23 cellular contexts compared by ENCODE assay signal in the genomic region with DNA sequence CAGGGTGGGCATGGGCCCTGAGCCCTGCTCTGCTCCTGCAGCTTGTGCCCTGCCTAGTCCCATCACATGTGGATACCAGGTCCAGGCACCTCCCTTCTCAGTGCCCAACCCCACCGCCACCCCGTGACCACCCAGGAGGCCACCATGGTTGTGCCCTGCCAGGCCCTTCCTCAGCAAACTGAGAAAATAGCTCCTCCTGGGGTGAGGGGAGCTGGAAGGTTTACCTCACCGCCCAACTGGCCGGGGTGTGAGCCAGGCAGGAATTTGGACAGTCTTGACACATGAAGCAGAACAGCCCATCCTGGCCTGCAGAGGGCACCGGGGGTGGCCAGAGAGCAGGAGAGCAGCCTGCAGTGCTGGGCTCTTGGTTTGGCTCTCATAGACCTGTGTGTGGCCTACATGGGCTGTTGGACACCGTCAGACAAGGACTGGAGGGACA. TPM values are rescaled to one million over a fixed set of nuclear protein-coding genes. Genes with fewer than 3 reads are reported as not detected.
DNase-seq lines count a peak whose midpoint lies in the region; ATAC-seq and TF ChIP-seq lines count a peak whose summit lies in the region.
"Had no signal": no experiment of that assay in that cellular context is flagged by ENCODE, and none has a peak within 500 bp of the region (broad histone marks: within the 10 kb centered on the region; RNA-seq: fewer than 3 reads in every experiment).

No MANE protein-coding gene starts in this region.

- no peak overlapping the region for H3K9ac ChIP-seq in HCT116 (ENCODE audit: low read length)

- no peak for TF ChIP-seq RAD21 in HCT116 (IDR thresholded peaks at IDR 0.05; ENCODE audit: low read depth)

- H3K9me3 ChIP-seq in HCT116 (ENCODE audit: control insufficient read depth in 1 of 2, insufficient read depth in 1 of 2, low read depth in 1 of 2, low read length in 2 of 2) (no peaks in the 10 kb centered on the region), lung (ENCODE audit: control insufficient read depth in 2 of 2, insufficient read depth in 1 of 2, low read length in 1 of 2) (no peaks in the 10 kb centered on the region)
- H3K9me3 ChIP-seq: heart right ventricle, neutrophil had no signal

- H3K4me1 Mint-ChIP-seq in activated T-helper 1 cell treated with anti-CD3 and anti-CD28 coated beads, Interleukin-12 subunit alpha, Interleukin-12 subunit beta, Interleukin-2, Interleukin-4 antibody, amounts not matched to agents 30 ng/mL and 10 ng/mL and 1 ng/mL, durations not matched to agents 14 hours and 24 hours and 36 hours (ENCODE audit: low read depth), result no peaks in the 10 kb centered on the region
- H3K4me1 Mint-ChIP-seq in activated CD8-positive, alpha-beta T cell treated with anti-CD3 and anti-CD28 coated beads, Interleukin-2, amount 10 ng/mL, durations not matched to agents 7 days and 5 days (ENCODE audit: low read depth), result no peaks in the 10 kb centered on the region

- intact Hi-C loops in HCT116 (cut with micrococcal nuclease), result no loop called here
- intact Hi-C loops in activated T-helper 1 cell treated with anti-CD3 and anti-CD28 coated beads, Interleukin-12 subunit alpha, Interleukin-12 subunit beta, Interleukin-2, Interleukin-4 antibody, amounts not matched to agents 30 ng/mL and 10 ng/mL and 1 ng/mL, durations not matched to agents 14 hours and 24 hours and 36 hours (cut with micrococcal nuclease), result no loop called here

- BruUV-seq in HCT116 (replicated peaks; lab: Mats Ljungman, UMichigan), result no TSS peak

- 0 out of 6 replicates have a peak, but pooled peaks of 2 of the 3 experiments have one; percentile 13 to 17 for TF ChIP-seq CTCF in HCT116 (IDR thresholded peaks at IDR 0.05 in 2 of 3, conservative IDR thresholded peaks at IDR 0.05 in 1 of 3; ENCODE audit: borderline replicate concordance in 1 of 3, insufficient read depth in 1 of 3, low read depth in 2 of 3, low read length in 2 of 3)
- no peak for TF ChIP-seq CTCF in lung (IDR thresholded peaks at IDR 0.05; ENCODE audit: control extremely low read depth, extremely low read depth)

- POLR2A ChIA-PET in HCT116 (lab: Charles Lee), result no interaction called here
- POLR2A ChIA-PET in activated CD8-positive, alpha-beta T cell treated with anti-CD3 and anti-CD28 coated beads, Interleukin-2, amount 10 ng/mL, durations not matched to agents 7 days and 5 days (lab: Charles Lee), result no interaction called here

- no peaks in the 10 kb centered on the region for H3K79me2 ChIP-seq in HCT116 (ENCODE audit: insufficient read depth, low read length)

- no peaks in the 10 kb centered on the region for H3K9me2 ChIP-seq in HCT116 (ENCODE audit: insufficient read depth)

- H3K36me3 Mint-ChIP-seq in activated T-helper 1 cell treated with anti-CD3 and anti-CD28 coated beads, Interleukin-12 subunit alpha, Interleukin-12 subunit beta, Interleukin-2, Interleukin-4 antibody, amounts not matched to agents 30 ng/mL and 10 ng/mL and 1 ng/mL, durations not matched to agents 14 hours and 24 hours and 36 hours (ENCODE audit: low read depth), result no peaks in the 10 kb centered on the region
- H3K36me3 Mint-ChIP-seq in activated CD8-positive, alpha-beta T cell treated with anti-CD3 and anti-CD28 coated beads, Interleukin-2, amount 10 ng/mL, durations not matched to agents 7 days and 5 days (ENCODE audit: low read depth), result no peaks in the 10 kb centered on the region
- H3K36me3 Mint-ChIP-seq: activated naive CD4-positive, alpha-beta T cell treated with anti-CD3 and anti-CD28 coated beads, Interleukin-2, amount 50 U/mL, for 72 hours had no signal

- DNase-seq in AG20443 (ENCODE audit: low spot score) (peak; percentile 24), HCT116 (ENCODE audit: low read depth, low spot score) (no peak), ecto neural progenitor cell (ENCODE audit: low spot score) (peak; percentile 49), lung (ENCODE audit: low spot score) (peak; percentile 27), NAMALWA (ENCODE audit: low spot score) (no peak)
- no peak for DNase-seq in activated T-helper 1 cell treated with anti-CD3 and anti-CD28 coated beads, Interleukin-12 subunit alpha, Interleukin-12 subunit beta, Interleukin-2, Interleukin-4 antibody, amounts not matched to agents 30 ng/mL and 10 ng/mL and 1 ng/mL, durations not matched to agents 14 hours and 24 hours and 36 hours (ENCODE audit: low spot score)
- no peak for DNase-seq in activated CD8-positive, alpha-beta T cell treated with anti-CD3 and anti-CD28 coated beads, Interleukin-2, amount 10 ng/mL, durations not matched to agents 7 days and 5 days
- DNase-seq: activated CD8-positive, alpha-beta memory T cell treated with anti-CD3 and anti-CD28 coated beads for 24 hours; activated T-cell treated with anti-CD3 and anti-CD28 coated beads, Interleukin-2, amount 50 U/mL, for 72 hours; Calu3; effector memory CD8-positive, alpha-beta T cell; heart right ventricle; left ventricle myocardium superior; NCI-H510A had no signal

- CTCF ChIA-PET in HCT116 (lab: Charles Lee), result interaction anchor here (1.5 kb wide), 1 partner anchor 47 kb away, joined by 3 read pairs; no protein-coding TSS in a partner anchor
- CTCF ChIA-PET in activated CD8-positive, alpha-beta T cell treated with anti-CD3 and anti-CD28 coated beads, Interleukin-2, amount 10 ng/mL, durations not matched to agents 7 days and 5 days (lab: Charles Lee), result no interaction called here

- peaks cover 13% of the 10 kb centered on the region for H3K27me3 Mint-ChIP-seq in activated T-helper 1 cell treated with anti-CD3 and anti-CD28 coated beads, Interleukin-12 subunit alpha, Interleukin-12 subunit beta, Interleukin-2, Interleukin-4 antibody, amounts not matched to agents 30 ng/mL and 10 ng/mL and 1 ng/mL, durations not matched to agents 14 hours and 24 hours and 36 hours (ENCODE audit: insufficient read depth)
- peaks cover 13% of the 10 kb centered on the region for H3K27me3 Mint-ChIP-seq in activated CD8-positive, alpha-beta T cell treated with anti-CD3 and anti-CD28 coated beads, Interleukin-2, amount 10 ng/mL, durations not matched to agents 7 days and 5 days (ENCODE audit: low read depth)

- RAD21 ChIA-PET in HCT116 (lab: Charles Lee; ENCODE audit: low non-redundant PET in 1 of 2, low total read pairs in 2 of 2, uncharacterized antibody in 2 of 2, unreplicated experiment in 2 of 2), result no interaction called here

- ATAC-seq in HCT116, result peak; percentile 73
- ATAC-seq in lung (ENCODE audit: insufficient read depth, low FRiP score), result no peak
- ATAC-seq in activated CD8-positive, alpha-beta T cell treated with anti-CD3 and anti-CD28 coated beads, Interleukin-2, amount 10 ng/mL, durations not matched to agents 7 days and 5 days, result no peak
- ATAC-seq in GM19455 (IDR thresholded peaks at IDR 0.05; ENCODE audit: unreplicated experiment), result no peak
- ATAC-seq: activated CD4-positive, CD25-positive, alpha-beta regulatory T cell treated with anti-CD3 and anti-CD28 coated beads, Interleukin-2, amount 50 U/mL, for 24 hours; activated naive CD4-positive, alpha-beta T cell treated with anti-CD3 and anti-CD28 coated beads, Interleukin-2, amount 50 U/mL, for 72 hours; activated T-cell treated with anti-CD3 and anti-CD28 coated beads, Interleukin-2, amount 50 U/mL, for 72 hours; effector memory CD8-positive, alpha-beta T cell; left ventricle myocardium superior had no signal

- H3K4me1 ChIP-seq in HCT116 (ENCODE audit: control insufficient read depth in 1 of 2, insufficient read depth in 2 of 2, low read length in 2 of 2), result no peaks in the 10 kb centered on the region
- H3K4me1 ChIP-seq in lung (ENCODE audit: control insufficient read depth in 2 of 2, insufficient read depth in 2 of 2, low read length in 2 of 2), result no peaks in the 10 kb centered on the region

- H3K27ac Mint-ChIP-seq in activated T-helper 1 cell treated with anti-CD3 and anti-CD28 coated beads, Interleukin-12 subunit alpha, Interleukin-12 subunit beta, Interleukin-2, Interleukin-4 antibody, amounts not matched to agents 30 ng/mL and 10 ng/mL and 1 ng/mL, durations not matched to agents 14 hours and 24 hours and 36 hours, result no peak overlapping the region
- no peak overlapping the region for H3K27ac Mint-ChIP-seq in activated CD8-positive, alpha-beta T cell treated with anti-CD3 and anti-CD28 coated beads, Interleukin-2, amount 10 ng/mL, durations not matched to agents 7 days and 5 days
- H3K27ac Mint-ChIP-seq: activated naive CD4-positive, alpha-beta T cell treated with anti-CD3 and anti-CD28 coated beads, Interleukin-2, amount 50 U/mL, for 72 hours; activated T-cell treated with anti-CD3 and anti-CD28 coated beads, Interleukin-2, amount 50 U/mL, for 72 hours; effector memory CD8-positive, alpha-beta T cell; T-helper 2 cell treated with Interferon-gamma antibody and Interleukin-4, amounts not matched to agents 5 μg/mL and 100 μg/mL, for 36 hours had no signal

- no peak for TF ChIP-seq POLR2A in HCT116 (IDR thresholded peaks at IDR 0.05; ENCODE audit: borderline replicate concordance, extremely low read depth, insufficient read depth, insufficient read length)

- H3K4me2 ChIP-seq in HCT116 (ENCODE audit: low read length), result no peak overlapping the region

- no peaks in the 10 kb centered on the region for H3K9me3 Mint-ChIP-seq in activated T-helper 1 cell treated with anti-CD3 and anti-CD28 coated beads, Interleukin-12 subunit alpha, Interleukin-12 subunit beta, Interleukin-2, Interleukin-4 antibody, amounts not matched to agents 30 ng/mL and 10 ng/mL and 1 ng/mL, durations not matched to agents 14 hours and 24 hours and 36 hours
- H3K9me3 Mint-ChIP-seq in activated CD8-positive, alpha-beta T cell treated with anti-CD3 and anti-CD28 coated beads, Interleukin-2, amount 10 ng/mL, durations not matched to agents 7 days and 5 days (ENCODE audit: insufficient read depth), result no peaks in the 10 kb centered on the region
- H3K9me3 Mint-ChIP-seq: activated naive CD4-positive, alpha-beta T cell treated with anti-CD3 and anti-CD28 coated beads, Interleukin-2, amount 50 U/mL, for 72 hours; activated T-cell treated with anti-CD3 and anti-CD28 coated beads, Interleukin-2, amount 50 U/mL, for 72 hours; effector memory CD8-positive, alpha-beta T cell; T-helper 2 cell treated with Interferon-gamma antibody and Interleukin-4, amounts not matched to agents 5 μg/mL and 100 μg/mL, for 36 hours had no signal

- H3K4me3 ChIP-seq in HCT116 (replicated peaks in 1 of 2; ENCODE audit: low read depth in 1 of 2, low read length in 2 of 2) (no peak overlapping the region), lung (no peak overlapping the region)
- H3K4me3 ChIP-seq: heart right ventricle had no signal

- H3K4me3 Mint-ChIP-seq in activated T-helper 1 cell treated with anti-CD3 and anti-CD28 coated beads, Interleukin-12 subunit alpha, Interleukin-12 subunit beta, Interleukin-2, Interleukin-4 antibody, amounts not matched to agents 30 ng/mL and 10 ng/mL and 1 ng/mL, durations not matched to agents 14 hours and 24 hours and 36 hours, result no peak overlapping the region
- H3K4me3 Mint-ChIP-seq in activated CD8-positive, alpha-beta T cell treated with anti-CD3 and anti-CD28 coated beads, Interleukin-2, amount 10 ng/mL, durations not matched to agents 7 days and 5 days, result no peak overlapping the region
- H3K4me3 Mint-ChIP-seq: activated T-cell treated with anti-CD3 and anti-CD28 coated beads, Interleukin-2, amount 50 U/mL, for 72 hours; effector memory CD8-positive, alpha-beta T cell; T-helper 2 cell treated with Interferon-gamma antibody and Interleukin-4, amounts not matched to agents 5 μg/mL and 100 μg/mL, for 36 hours had no signal

- H3K27ac ChIP-seq in HCT116 (ENCODE audit: low read depth, low read length), result no peak overlapping the region
- no peak overlapping the region for H3K27ac ChIP-seq in lung (ENCODE audit: low read depth in 1 of 2, low read length in 1 of 2)
- H3K27ac ChIP-seq: heart right ventricle, neutrophil had no signal

- no peaks in the 10 kb centered on the region for H3K36me3 ChIP-seq in HCT116 (ENCODE audit: control insufficient read depth in 1 of 2, insufficient read depth in 2 of 2, low read length in 2 of 2)
- H3K36me3 ChIP-seq in lung (ENCODE audit: control insufficient read depth in 2 of 2, insufficient read depth in 2 of 2, low read length in 2 of 2), result no peaks in the 10 kb centered on the region
- H3K36me3 ChIP-seq: heart right ventricle, neutrophil had no signal

- H4K20me1 ChIP-seq in HCT116 (ENCODE audit: insufficient read depth), result no peaks in the 10 kb centered on the region

- H2AFZ ChIP-seq in HCT116 (ENCODE audit: low read depth, low read length, poor library complexity, severe bottlenecking), result no peak overlapping the region

- H3K27me3 ChIP-seq in HCT116 (ENCODE audit: insufficient read depth, low read length) (no peaks in the 10 kb centered on the region), lung (ENCODE audit: control insufficient read depth, insufficient read depth) (no peaks in the 10 kb centered on the region)
- H3K27me3 ChIP-seq: neutrophil had no signal

- 74 to 78% methylated on average over 4 to 6 of the region's 6 CpGs for WGBS in lung, 2 donors

RNA-seq across cellular contexts. Expression of gene C3orf22, which starts 11.4 kb away (rescaled TPM):
- not detected for total RNA-seq in HCT116 (2021; ENCODE audit: unreplicated experiment)
- polyA plus RNA-seq in HCT116 (2012), result 0.05 TPM in 1 of 2 replicates, not detected in the other
- total RNA-seq in lung, result under 1 TPM in 1 of 2 donors, not detected in 1; 0.28 TPM
- not detected for polyA plus RNA-seq in lung
- total RNA-seq in activated T-helper 1 cell treated with anti-CD3 and anti-CD28 coated beads, Interleukin-12 subunit alpha, Interleukin-12 subunit beta, Interleukin-2, Interleukin-4 antibody, amounts not matched to agents 30 ng/mL and 10 ng/mL and 1 ng/mL, durations not matched to agents 14 hours and 24 hours and 36 hours, result not detected in 2 replicates
- not detected for total RNA-seq in activated CD8-positive, alpha-beta T cell treated with anti-CD3 and anti-CD28 coated beads, Interleukin-2, amount 10 ng/mL, durations not matched to agents 7 days and 5 days
- total RNA-seq: A673; activated naive CD4-positive, alpha-beta T cell treated with anti-CD3 and anti-CD28 coated beads, Interleukin-2, amount 50 U/mL, for 72 hours; activated T-cell treated with anti-CD3 and anti-CD28 coated beads, Interleukin-2, amount 50 U/mL, for 72 hours; Calu3; chondrocyte; left ventricle myocardium superior; subcutaneous adipose tissue; urinary bladder had no signal
- polyA plus RNA-seq: heart right ventricle, urinary bladder had no signal

RNA-seq across cellular contexts. Expression of gene CHST13, which starts 46.2 kb away (rescaled TPM):
- total RNA-seq in HCT116 (2021; ENCODE audit: unreplicated experiment) (0.91 TPM), lung (1 to 10 TPM in 1 of 2 donors, under 1 TPM in 1; 0.74 to 2.7 TPM)
- polyA plus RNA-seq in HCT116 (2012), result 0.39 and 0.57 TPM in 2 replicates
- 1 to 10 TPM in 1 of 2 donors, under 1 TPM in 1; 0.51 to 3.6 TPM for polyA plus RNA-seq in lung
- total RNA-seq in activated T-helper 1 cell treated with anti-CD3 and anti-CD28 coated beads, Interleukin-12 subunit alpha, Interleukin-12 subunit beta, Interleukin-2, Interleukin-4 antibody, amounts not matched to agents 30 ng/mL and 10 ng/mL and 1 ng/mL, durations not matched to agents 14 hours and 24 hours and 36 hours, result not detected in 2 replicates
- not detected for total RNA-seq in activated CD8-positive, alpha-beta T cell treated with anti-CD3 and anti-CD28 coated beads, Interleukin-2, amount 10 ng/mL, durations not matched to agents 7 days and 5 days
- total RNA-seq: A673; activated naive CD4-positive, alpha-beta T cell treated with anti-CD3 and anti-CD28 coated beads, Interleukin-2, amount 50 U/mL, for 72 hours; activated T-cell treated with anti-CD3 and anti-CD28 coated beads, Interleukin-2, amount 50 U/mL, for 72 hours; chondrocyte had no signal

RNA-seq across cellular contexts. Expression of gene UROC1, which starts 52.5 kb away (rescaled TPM):
- not detected for total RNA-seq in HCT116 (2021; ENCODE audit: unreplicated experiment)
- 0.06 TPM in 1 of 2 replicates, not detected in the other for polyA plus RNA-seq in HCT116 (2012)
- under 1 TPM; 0.09 to 0.21 TPM for total RNA-seq in lung
- under 1 TPM; 0.01 to 0.08 TPM for polyA plus RNA-seq in lung
- not detected in 2 replicates for total RNA-seq in activated T-helper 1 cell treated with anti-CD3 and anti-CD28 coated beads, Interleukin-12 subunit alpha, Interleukin-12 subunit beta, Interleukin-2, Interleukin-4 antibody, amounts not matched to agents 30 ng/mL and 10 ng/mL and 1 ng/mL, durations not matched to agents 14 hours and 24 hours and 36 hours
- total RNA-seq in activated CD8-positive, alpha-beta T cell treated with anti-CD3 and anti-CD28 coated beads, Interleukin-2, amount 10 ng/mL, durations not matched to agents 7 days and 5 days, result under 1 TPM in 1 of 2 experiments, not detected in 1; 0.13 TPM
- total RNA-seq: A673; activated naive CD4-positive, alpha-beta T cell treated with anti-CD3 and anti-CD28 coated beads, Interleukin-2, amount 50 U/mL, for 72 hours; activated T-cell treated with anti-CD3 and anti-CD28 coated beads, Interleukin-2, amount 50 U/mL, for 72 hours; Calu3; chondrocyte; heart right ventricle; left ventricle myocardium superior; subcutaneous adipose tissue; urinary bladder had no signal

Comparison
In these comparisons a context has a peak if more than half of its experiments do, and no peak if none do; other contexts are left out.
1. DNase-seq: peak in AG20443 (single experiment), ecto neural progenitor cell (single experiment) and lung (single experiment); none in HCT116 (single experiment), activated T-helper 1 cell treated with anti-CD3 and anti-CD28 coated beads, Interleukin-12 subunit alpha, Interleukin-12 subunit beta, Interleukin-2, Interleukin-4 antibody, amounts not matched to agents 30 ng/mL and 10 ng/mL and 1 ng/mL, durations not matched to agents 14 hours and 24 hours and 36 hours (single experiment), activated CD8-positive, alpha-beta T cell treated with anti-CD3 and anti-CD28 coated beads, Interleukin-2, amount 10 ng/mL, durations not matched to agents 7 days and 5 days (single experiment) and NAMALWA (single experiment).